ENCODE assay signal across 16 cellular contexts in genomic region chr11:107785401-107785800, GRCh38.
A peak's percentile ranks its signal among the peaks of the same experiment; 100 is the strongest.
DNase-seq lines count a peak whose midpoint lies in the region; ATAC-seq, FAIRE-seq and TF ChIP-seq lines count a peak whose summit lies in the region.
"Had no signal": no experiment of that assay in that cellular context is flagged by ENCODE, and none has a peak within 500 bp of the region (broad histone marks: within the 10 kb centered on the region; RNA-seq: fewer than 3 reads in every experiment).

No MANE protein-coding gene starts in this region.

- H3K27ac Mint-ChIP-seq in stimulated activated effector memory CD8-positive, alpha-beta T cell treated with anti-CD3 and anti-CD28 coated beads, Interleukin-12 subunit alpha, Interleukin-12 subunit beta, amount 100 ng/mL, for 72 hours, result no peak overlapping the region
- H3K27ac Mint-ChIP-seq: memory B cell, type B pancreatic cell had no signal

- peaks cover 6% of the 10 kb centered on the region for H3K4me1 Mint-ChIP-seq in activated T-cell treated with anti-CD3 and anti-CD28 coated beads, Interleukin-2, amount 50 U/mL, for 4 hours (ENCODE audit: low read depth)
- no peaks in the 10 kb centered on the region for H3K4me1 Mint-ChIP-seq in stimulated activated effector memory CD8-positive, alpha-beta T cell treated with anti-CD3 and anti-CD28 coated beads, Interleukin-12 subunit alpha, Interleukin-12 subunit beta, amount 100 ng/mL, for 72 hours
- H3K4me1 Mint-ChIP-seq: memory B cell had no signal

- peak; percentile 12 for FAIRE-seq in RCC 7860 (lab: Jason Lieb, UNC)

- no peaks in the 10 kb centered on the region for H3K9me3 Mint-ChIP-seq in activated T-cell treated with anti-CD3 and anti-CD28 coated beads, Interleukin-2, amount 50 U/mL, for 4 hours
- H3K9me3 Mint-ChIP-seq in stimulated activated effector memory CD8-positive, alpha-beta T cell treated with anti-CD3 and anti-CD28 coated beads, Interleukin-12 subunit alpha, Interleukin-12 subunit beta, amount 100 ng/mL, for 72 hours, result no peaks in the 10 kb centered on the region
- H3K9me3 Mint-ChIP-seq: memory B cell had no signal

- peaks cover 3% of the 10 kb centered on the region for H3K27me3 Mint-ChIP-seq in activated T-cell treated with anti-CD3 and anti-CD28 coated beads, Interleukin-2, amount 50 U/mL, for 4 hours (ENCODE audit: low read depth)
- H3K27me3 Mint-ChIP-seq: memory B cell, type B pancreatic cell had no signal

- no peak for TF ChIP-seq CTCF in GM13977 (IDR thresholded peaks at IDR 0.05; ENCODE audit: extremely low read depth, insufficient read depth, missing control alignments)

- in situ Hi-C loops in GM13977 (cut with MboI; ENCODE audit: low pct_unique_long_range_greater_than_20kb, low sequenced_read_pairs, unreplicated experiment), result no loop called here

- no peak for DNase-seq in activated T-cell treated with anti-CD3 and anti-CD28 coated beads, Interleukin-2, amount 50 U/mL, for 4 hours
- DNase-seq in activated T-cell treated with anti-CD3 and anti-CD28 coated beads, Interleukin-2, amount 50 U/mL, for 1 hour, result no peak
- DNase-seq in RCC 7860 (ENCODE audit: low spot score) (peak; percentile 76), iris pigment epithelial cell (ENCODE audit: low read depth) (peak; percentile 54), DMS79 treated with DMSO at 0.1 percent for 48 hours (lab: John Stamatoyannopoulos, UW) (no peak), GM13977 (ENCODE audit: low spot score) (no peak), DMS79 (lab: John Stamatoyannopoulos, UW) (no peak)
- DNase-seq in stimulated activated effector memory CD8-positive, alpha-beta T cell treated with anti-CD3 and anti-CD28 coated beads, Interleukin-12 subunit alpha, Interleukin-12 subunit beta, amount 100 ng/mL, for 72 hours (ENCODE audit: low spot score in 2 of 2), result peak; percentile 8 to 57
- DNase-seq: adrenal gland; BE2C; effector CD4-positive, alpha-beta T cell; MM.1S; NCI-H446; posterior cingulate gyrus had no signal

- ATAC-seq in activated T-cell treated with anti-CD3 and anti-CD28 coated beads, Interleukin-2, amount 50 U/mL, for 4 hours, result peak; percentile 74 to 89
- ATAC-seq in stimulated activated effector memory CD8-positive, alpha-beta T cell treated with anti-CD3 and anti-CD28 coated beads, Interleukin-12 subunit alpha, Interleukin-12 subunit beta, amount 100 ng/mL, for 72 hours, result peak; percentile 95

- no peaks in the 10 kb centered on the region for H3K36me3 Mint-ChIP-seq in activated T-cell treated with anti-CD3 and anti-CD28 coated beads, Interleukin-2, amount 50 U/mL, for 4 hours (ENCODE audit: insufficient read depth)
- peaks cover 4% of the 10 kb centered on the region for H3K36me3 Mint-ChIP-seq in stimulated activated effector memory CD8-positive, alpha-beta T cell treated with anti-CD3 and anti-CD28 coated beads, Interleukin-12 subunit alpha, Interleukin-12 subunit beta, amount 100 ng/mL, for 72 hours
- H3K36me3 Mint-ChIP-seq: memory B cell, type B pancreatic cell had no signal

- no peak overlapping the region for H3K4me3 Mint-ChIP-seq in activated T-cell treated with anti-CD3 and anti-CD28 coated beads, Interleukin-2, amount 50 U/mL, for 4 hours
- no peak overlapping the region for H3K4me3 Mint-ChIP-seq in stimulated activated effector memory CD8-positive, alpha-beta T cell treated with anti-CD3 and anti-CD28 coated beads, Interleukin-12 subunit alpha, Interleukin-12 subunit beta, amount 100 ng/mL, for 72 hours
- H3K4me3 Mint-ChIP-seq: memory B cell, type B pancreatic cell had no signal

Comparison
In these comparisons a context has a peak if more than half of its experiments do, and no peak if none do; other contexts are left out.
1. DNase-seq: peak in RCC 7860 (single experiment), iris pigment epithelial cell (single experiment) and stimulated activated effector memory CD8-positive, alpha-beta T cell treated with anti-CD3 and anti-CD28 coated beads, Interleukin-12 subunit alpha, Interleukin-12 subunit beta, amount 100 ng/mL, for 72 hours (2 of 2); none in activated T-cell treated with anti-CD3 and anti-CD28 coated beads, Interleukin-2, amount 50 U/mL, for 4 hours (single experiment), activated T-cell treated with anti-CD3 and anti-CD28 coated beads, Interleukin-2, amount 50 U/mL, for 1 hour (single experiment), DMS79 treated with DMSO at 0.1 percent for 48 hours (single experiment), GM13977 (single experiment) and DMS79 (single experiment).